ENCODE assay signal across 20 cellular contexts in genomic region chr6:41685641-41686380, GRCh38. TPM values are rescaled to one million over a fixed set of nuclear protein-coding genes. Genes with fewer than 3 reads are reported as not detected.
"Had no signal": no experiment of that assay in that cellular context is flagged by ENCODE, and none has a peak within 500 bp of the region (broad histone marks: within the 10 kb centered on the region; RNA-seq: fewer than 3 reads in every experiment).

No MANE protein-coding gene starts in this region.

- H3K36me3 ChIP-seq: WERI-Rb-1 had no signal

- H3K9me3 Mint-ChIP-seq: activated T-helper 17 cell treated with anti-CD3 and anti-CD28 coated beads, Interleukin-2, amount 50 U/mL, for 72 hours; mesothelial cell of epicardium; natural killer cell treated with Interleukin-12 subunit alpha and Interleukin-12 subunit beta and Interleukin-15 and Interleukin-18, amount 100 ng/mL, for 72 hours; T-helper 1 cell treated with Interleukin-12 subunit alpha and Interleukin-12 subunit beta and Interleukin-4 antibody, amounts not matched to agents 30 μg/mL and 1 μg/mL, for 36 hours had no signal

- H3K9me3 ChIP-seq: esophagus squamous epithelium, lower lobe of right lung had no signal

- H3K36me3 Mint-ChIP-seq: brain; mesothelial cell of epicardium; natural killer cell treated with Interleukin-12 subunit alpha and Interleukin-12 subunit beta and Interleukin-15 and Interleukin-18, amount 100 ng/mL, for 72 hours had no signal

- H3K4me3 Mint-ChIP-seq: activated CD4-positive, alpha-beta T cell treated with anti-CD3 and anti-CD28 coated beads for 36 hours; activated T-helper 17 cell treated with anti-CD3 and anti-CD28 coated beads, Interleukin-2, amount 50 U/mL, for 72 hours; brain; mesothelial cell of epicardium; natural killer cell treated with Interleukin-12 subunit alpha and Interleukin-12 subunit beta and Interleukin-15 and Interleukin-18, amount 100 ng/mL, for 72 hours; T-helper 1 cell treated with Interleukin-12 subunit alpha and Interleukin-12 subunit beta and Interleukin-4 antibody, amounts not matched to agents 30 μg/mL and 1 μg/mL, for 36 hours had no signal

- DNase-seq: activated CD4-positive, alpha-beta T cell treated with anti-CD3 and anti-CD28 coated beads for 36 hours; activated CD4-positive, alpha-beta T cell treated with anti-CD3 and anti-CD28 coated beads, Interleukin-2, amount 50 U/mL, for 48 hours; activated naive CD4-positive, alpha-beta T cell; anterior cingulate cortex; effector CD8-positive, alpha-beta T cell; esophagus squamous epithelium; left cardiac atrium; lower lobe of right lung; right cardiac atrium; stimulated activated CD4-positive, alpha-beta T cell treated with anti-CD3 and anti-CD28 coated beads, Interleukin-15, amount 100 ng/mL, for 24 hours; stimulated activated CD4-positive, alpha-beta T cell treated with anti-CD3 and anti-CD28 coated beads, Interleukin-2, amount 100 ng/mL, for 48 hours; WERI-Rb-1 had no signal

- ATAC-seq: activated CD4-positive, alpha-beta T cell treated with anti-CD3 and anti-CD28 coated beads for 36 hours; activated T-helper 17 cell treated with anti-CD3 and anti-CD28 coated beads, Interleukin-2, amount 50 U/mL, for 72 hours; left cardiac atrium; lower lobe of right lung; natural killer cell treated with Interleukin-12 subunit alpha and Interleukin-12 subunit beta and Interleukin-15 and Interleukin-18, amount 100 ng/mL, for 72 hours; right cardiac atrium had no signal

- H3K27ac Mint-ChIP-seq: activated CD4-positive, alpha-beta T cell treated with anti-CD3 and anti-CD28 coated beads for 36 hours; activated T-helper 17 cell treated with anti-CD3 and anti-CD28 coated beads, Interleukin-2, amount 50 U/mL, for 72 hours; brain; mesothelial cell of epicardium; progenitor cell of endocrine pancreas; T-helper 1 cell treated with Interleukin-12 subunit alpha and Interleukin-12 subunit beta and Interleukin-4 antibody, amounts not matched to agents 30 μg/mL and 1 μg/mL, for 36 hours had no signal

- H3K27ac ChIP-seq: esophagus squamous epithelium, lower lobe of right lung, skin epidermis, WERI-Rb-1 had no signal

- FAIRE-seq: endothelial cell of umbilical vein had no signal

- H3K27me3 Mint-ChIP-seq: activated CD4-positive, alpha-beta T cell treated with anti-CD3 and anti-CD28 coated beads for 36 hours; activated T-helper 17 cell treated with anti-CD3 and anti-CD28 coated beads, Interleukin-2, amount 50 U/mL, for 72 hours; natural killer cell treated with Interleukin-12 subunit alpha and Interleukin-12 subunit beta and Interleukin-15 and Interleukin-18, amount 100 ng/mL, for 72 hours had no signal

- H3K4me3 ChIP-seq: esophagus squamous epithelium, lower lobe of right lung, skin epidermis had no signal

RNA-seq across cellular contexts. Expression of gene MDFI, which starts 47.5 kb away (rescaled TPM):
- total RNA-seq: activated CD4-positive, alpha-beta T cell treated with anti-CD3 and anti-CD28 coated beads for 36 hours; activated T-helper 17 cell treated with anti-CD3 and anti-CD28 coated beads, Interleukin-2, amount 50 U/mL, for 72 hours; natural killer cell treated with Interleukin-12 subunit alpha and Interleukin-12 subunit beta and Interleukin-15 and Interleukin-18, amount 100 ng/mL, for 72 hours had no signal
